Comparison of ENCODE assay signal across 15 cellular contexts in the genomic region with DNA sequence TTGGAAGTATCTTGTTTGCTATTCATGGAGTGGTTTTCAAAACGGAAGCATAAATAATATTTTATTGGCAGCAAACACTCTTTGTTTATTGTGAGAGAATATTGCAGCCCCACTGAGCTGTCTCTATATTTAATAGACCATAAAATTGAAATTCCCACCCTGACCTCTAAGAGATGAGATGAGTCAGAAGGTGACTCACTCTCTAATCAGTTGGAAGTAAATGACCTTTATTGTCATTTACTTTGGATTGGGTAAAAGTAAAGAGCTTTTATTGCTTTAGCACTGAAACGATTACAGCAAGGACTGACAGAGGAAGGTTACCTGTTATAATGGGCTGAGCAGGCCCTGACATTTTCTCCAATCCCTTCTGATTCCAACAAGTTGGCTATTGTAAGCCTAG. TPM values are rescaled to one million over a fixed set of nuclear protein-coding genes. Genes with fewer than 3 reads are reported as not detected.
DNase-seq lines count a peak whose midpoint lies in the region; ATAC-seq, FAIRE-seq and TF ChIP-seq lines count a peak whose summit lies in the region.
"Had no signal": no experiment of that assay in that cellular context is flagged by ENCODE, and none has a peak within 500 bp of the region (broad histone marks: within the 10 kb centered on the region; RNA-seq: fewer than 3 reads in every experiment).

No MANE protein-coding gene starts in this region.

- CTCF ChIA-PET in A673 (lab: Charles Lee) = no interaction called here

- H3K4me3 ChIP-seq in A673 (ENCODE audit: low read depth, low read length, poor library complexity, severe bottlenecking) = no peak overlapping the region
- no peak overlapping the region for H3K4me3 ChIP-seq in SJSA1
- H3K4me3 ChIP-seq in foreskin fibroblast (ENCODE audit: low read depth in 1 of 2, low read length in 2 of 2) = no peak overlapping the region
- H3K4me3 ChIP-seq: BLaER1, lower lobe of right lung, Peyer's patch had no signal

- FAIRE-seq in HTR-8/SVneo (lab: Jason Lieb, UNC) = no peak

- ATAC-seq in effector memory CD8-positive, alpha-beta T cell (replicated peaks) = no peak
- ATAC-seq: activated T-cell treated with anti-CD3 and anti-CD28 coated beads, Interleukin-2, amount 50 U/mL, for 72 hours; lower lobe of right lung had no signal

- POLR2A ChIA-PET in A673 (lab: Charles Lee; ENCODE audit: low non-redundant PET) = no interaction called here

- intact Hi-C loops in A673 (cut with micrococcal nuclease; ENCODE audit: unreplicated experiment) = no loop called here

- no peaks in the 10 kb centered on the region for H3K27me3 Mint-ChIP-seq in effector memory CD8-positive, alpha-beta T cell

- H3K4me3 Mint-ChIP-seq in effector memory CD8-positive, alpha-beta T cell = no peak overlapping the region
- H3K4me3 Mint-ChIP-seq: activated T-cell treated with anti-CD3 and anti-CD28 coated beads, Interleukin-2, amount 50 U/mL, for 72 hours; brain had no signal

- no peak overlapping the region for H3K27ac Mint-ChIP-seq in effector memory CD8-positive, alpha-beta T cell
- H3K27ac Mint-ChIP-seq: activated T-cell treated with anti-CD3 and anti-CD28 coated beads, Interleukin-2, amount 50 U/mL, for 72 hours had no signal

- TF ChIP-seq CTCF in A673 (conservative IDR thresholded peaks at IDR 0.05; ENCODE audit: low read depth, low read length) (no peak), foreskin fibroblast (IDR thresholded peaks at IDR 0.05; ENCODE audit: low read depth, low read length) (no peak)

- BruUV-seq in A673 (replicated peaks; lab: Mats Ljungman, UMichigan) = no TSS peak

- H3K4me1 Mint-ChIP-seq in effector memory CD8-positive, alpha-beta T cell (ENCODE audit: low read depth in 2 of 2) = no peaks in the 10 kb centered on the region

- DNase-seq in A673 (ENCODE audit: low spot score) (peak; percentile 67), HTR-8/SVneo (ENCODE audit: insufficient read length, low spot score) (peak; percentile 6), SJSA1 (ENCODE audit: low read depth in 1 of 2, low spot score in 2 of 2) (peak in 1 of 2 experiments; percentile 64), foreskin fibroblast (peak; percentile 30 to 70), ecto neural progenitor cell (ENCODE audit: low spot score) (no peak), SKM-1 treated with dmso at 0.1 percent for 144 hours (lab: John Stamatoyannopoulos, UW; ENCODE audit: unreplicated experiment) (no peak)
- no peak for DNase-seq in activated naive CD4-positive, alpha-beta T cell treated with anti-CD3 and anti-CD28 coated beads, Interleukin-2, amount 50 U/mL, for 16 hours
- no peak for DNase-seq in effector memory CD8-positive, alpha-beta T cell
- DNase-seq: activated T-cell treated with anti-CD3 and anti-CD28 coated beads, Interleukin-2, amount 50 U/mL, for 72 hours; lower lobe of right lung; Peyer's patch; stimulated activated CD4-positive, alpha-beta T cell treated with anti-CD3 and anti-CD28 coated beads, Interleukin-4, amount 100 ng/mL, for 24 hours had no signal

- H3K36me3 ChIP-seq in A673 (ENCODE audit: insufficient read depth, low read length, poor library complexity, severe bottlenecking) (no peaks in the 10 kb centered on the region), SJSA1 (no peaks in the 10 kb centered on the region)
- H3K36me3 ChIP-seq: BLaER1, lower lobe of right lung, Peyer's patch had no signal

- H3K36me3 Mint-ChIP-seq in effector memory CD8-positive, alpha-beta T cell (ENCODE audit: insufficient read depth) = no peaks in the 10 kb centered on the region
- H3K36me3 Mint-ChIP-seq: brain had no signal

- H3K4me1 ChIP-seq in A673 (ENCODE audit: insufficient read depth, low read length, poor library complexity, severe bottlenecking) (peaks cover 5% of the 10 kb centered on the region), SJSA1 (replicated peaks) (peaks cover 24% of the 10 kb centered on the region)
- H3K4me1 ChIP-seq: BLaER1, lower lobe of right lung, parathyroid adenoma, Peyer's patch had no signal

- no peaks in the 10 kb centered on the region for H3K27me3 ChIP-seq in A673 (replicated peaks; ENCODE audit: insufficient read depth, low read depth, low read length, poor library complexity)
- H3K27me3 ChIP-seq in SJSA1 (replicated peaks) = no peaks in the 10 kb centered on the region
- H3K27me3 ChIP-seq: BLaER1, Peyer's patch had no signal

- H3K9me3 ChIP-seq in A673 (ENCODE audit: low read depth, low read length, poor library complexity, severe bottlenecking) (no peaks in the 10 kb centered on the region), SJSA1 (replicated peaks) (no peaks in the 10 kb centered on the region)
- H3K9me3 ChIP-seq: BLaER1, lower lobe of right lung, Peyer's patch had no signal

- H3K27ac ChIP-seq in A673 (ENCODE audit: low read depth, low read length, poor library complexity, severe bottlenecking) (no peak overlapping the region), SJSA1 (peak overlapping the region; percentile 57)
- H3K27ac ChIP-seq: BLaER1, lower lobe of right lung, parathyroid adenoma, Peyer's patch had no signal

- H3K9me3 Mint-ChIP-seq in effector memory CD8-positive, alpha-beta T cell = no peaks in the 10 kb centered on the region
- H3K9me3 Mint-ChIP-seq: activated T-cell treated with anti-CD3 and anti-CD28 coated beads, Interleukin-2, amount 50 U/mL, for 72 hours had no signal

RNA-seq across cellular contexts. Expression of a gene that starts 55.0 kb away (rescaled TPM):
- 17.2 and 17.9 TPM in 2 replicates for total RNA-seq in A673 (2021)
- total RNA-seq in SJSA1 (2014; rRNA removed; shearing (Covaris generic)) = 0.22 and 0.26 TPM in 2 replicates
- total RNA-seq: activated T-cell treated with anti-CD3 and anti-CD28 coated beads, Interleukin-2, amount 50 U/mL, for 72 hours had no signal

Comparison
In these comparisons a context has a peak if more than half of its experiments do, and no peak if none do; other contexts are left out.
1. DNase-seq: peak in A673 (single experiment), HTR-8/SVneo (single experiment) and foreskin fibroblast (2 of 2); none in ecto neural progenitor cell (single experiment), SKM-1 treated with dmso at 0.1 percent for 144 hours (single experiment), activated naive CD4-positive, alpha-beta T cell treated with anti-CD3 and anti-CD28 coated beads, Interleukin-2, amount 50 U/mL, for 16 hours (single experiment) and effector memory CD8-positive, alpha-beta T cell (0 of 3).
2. RNA of a gene that starts 55.0 kb away (total RNA-seq): 17.2 to 17.9 TPM in A673; 0.22 to 0.26 TPM in SJSA1; every median in the first group is over 10 times any median in the second.